In genomic region chr1:112700290-112701226, GRCh38 we compare ENCODE assay signal across 8 cellular contexts. TPM values are rescaled to one million over a fixed set of nuclear protein-coding genes. Genes with fewer than 3 reads are reported as not detected.
A peak's percentile ranks its signal among the peaks of the same experiment; 100 is the strongest.
DNase-seq lines count a peak whose midpoint lies in the region; ATAC-seq and TF ChIP-seq lines count a peak whose summit lies in the region.

No MANE protein-coding gene starts in this region.

- H2AFZ ChIP-seq in PC-9, result no peak overlapping the region

- H3K9me3 Mint-ChIP-seq in naive thymus-derived CD4-positive, alpha-beta T cell, result no peaks in the 10 kb centered on the region
- H3K9me3 Mint-ChIP-seq in stimulated activated naive CD8-positive, alpha-beta T cell treated with anti-CD3 and anti-CD28 coated beads, Interleukin-15, amount 100 ng/mL, for 72 hours, result no peaks in the 10 kb centered on the region

- TF ChIP-seq CTCF in AG09309 (IDR thresholded peaks at IDR 0.05; ENCODE audit: control insufficient read depth, insufficient read depth, low read depth, low read length, missing control alignments) (peak; percentile 26), PC-9 (conservative IDR thresholded peaks at IDR 0.05) (no peak), fibroblast of mammary gland (conservative IDR thresholded peaks at IDR 0.05; ENCODE audit: control insufficient read depth, insufficient read depth, low read depth, low read length) (no peak)

- H3K27ac Mint-ChIP-seq in naive thymus-derived CD4-positive, alpha-beta T cell, result peak overlapping the region; percentile 68 to 95 (median 87)
- H3K27ac Mint-ChIP-seq in stimulated activated naive CD8-positive, alpha-beta T cell treated with anti-CD3 and anti-CD28 coated beads, Interleukin-15, amount 100 ng/mL, for 72 hours, result peak overlapping the region; percentile 81 to 93

- DNase-seq in AG09309 (ENCODE audit: low read depth) (peak; percentile 75), PC-9 (peak; percentile 84 to 96), activated T-helper 1 cell treated with Interleukin-2 at 50 U/mL for 16 hours (ENCODE audit: low read depth) (peak; percentile 43), fibroblast of mammary gland (ENCODE audit: low read depth) (peak; percentile 96)
- peak in 7 of 9 donors; percentile 36 to 75 (median 47) for DNase-seq in naive thymus-derived CD4-positive, alpha-beta T cell
- peak; percentile 69 to 74 for DNase-seq in stimulated activated naive CD8-positive, alpha-beta T cell treated with anti-CD3 and anti-CD28 coated beads, Interleukin-15, amount 100 ng/mL, for 72 hours

- H3K27ac ChIP-seq in HUES48 (ENCODE audit: low read depth, low read length) (peak overlapping the region; percentile 87), PC-9 (peak overlapping the region; percentile 49)
- H3K27ac ChIP-seq in naive thymus-derived CD4-positive, alpha-beta T cell (ENCODE audit: low read depth, low read length), result peak overlapping the region; percentile 59

- H3K4me1 ChIP-seq in HUES48 (ENCODE audit: control insufficient read depth, insufficient read depth, low read length) (peaks cover 40% of the 10 kb centered on the region), PC-9 (replicated peaks; ENCODE audit: insufficient read depth) (peaks cover 68% of the 10 kb centered on the region)
- peaks cover 22 to 34% of the 10 kb centered on the region in 2 donors for H3K4me1 ChIP-seq in naive thymus-derived CD4-positive, alpha-beta T cell (ENCODE audit: control insufficient read depth in 2 of 2, insufficient read depth in 2 of 2, low read length in 2 of 2)

- BruUV-seq in PC-9 (replicated peaks; lab: Mats Ljungman, UMichigan), result no TSS peak

- CTCF ChIA-PET in PC-9 (lab: Charles Lee), result interaction anchor here (0.7 kb wide), 1 partner anchor 145 kb away, joined by 3 read pairs; no protein-coding TSS in a partner anchor
- CTCF ChIA-PET in naive thymus-derived CD4-positive, alpha-beta T cell (lab: Charles Lee), result interaction anchor here (0.8 to 1.9 kb wide), 5 partner anchors 8 to 26 kb away, joined by 3 to 5 read pairs (median 4); partner anchors contain the start of gene MOV10

- H3K4me3 ChIP-seq in AG09309 (ENCODE audit: control insufficient read depth, low read depth, low read length) (no peak overlapping the region), HUES48 (ENCODE audit: low read depth, low read length) (no peak overlapping the region), PC-9 (peak overlapping the region; percentile 5; the same call in 1 of the 2 replicates), fibroblast of mammary gland (ENCODE audit: control insufficient read depth, low read depth, low read length) (no peak overlapping the region)
- H3K4me3 ChIP-seq in naive thymus-derived CD4-positive, alpha-beta T cell (ENCODE audit: low read length), result no peak overlapping the region

- H3K4me3 Mint-ChIP-seq in naive thymus-derived CD4-positive, alpha-beta T cell, result peak overlapping the region in 2 of 10 donors; percentile 65 to 76
- H3K4me3 Mint-ChIP-seq in stimulated activated naive CD8-positive, alpha-beta T cell treated with anti-CD3 and anti-CD28 coated beads, Interleukin-15, amount 100 ng/mL, for 72 hours, result peak overlapping the region; percentile 44 to 57

- H3K9ac ChIP-seq in HUES48 (ENCODE audit: low read depth, low read length), result no peak overlapping the region

- POLR2A ChIA-PET in PC-9 (lab: Charles Lee; ENCODE audit: unreplicated experiment), result interaction anchor here (0.6 to 0.8 kb wide), 2 partner anchors 26 to 515 kb away, joined by 3 to 4 read pairs; partner anchors contain the start of gene MOV10
- POLR2A ChIA-PET in naive thymus-derived CD4-positive, alpha-beta T cell (lab: Charles Lee), result interaction anchor here (0.9 to 1.0 kb wide), 2 partner anchors 11 to 28 kb away, joined by 3 read pairs; no protein-coding TSS in a partner anchor

- peaks cover 32% of the 10 kb centered on the region for H3K79me2 ChIP-seq in PC-9 (ENCODE audit: low read depth)

- H3K36me3 Mint-ChIP-seq in naive thymus-derived CD4-positive, alpha-beta T cell, result peaks cover 0 to 25% (median 0%) of the 10 kb centered on the region in 5 donors

- peaks cover 35 to 67% (median 52%) of the 10 kb centered on the region in 7 donors for H3K4me1 Mint-ChIP-seq in naive thymus-derived CD4-positive, alpha-beta T cell
- H3K4me1 Mint-ChIP-seq in stimulated activated naive CD8-positive, alpha-beta T cell treated with anti-CD3 and anti-CD28 coated beads, Interleukin-15, amount 100 ng/mL, for 72 hours, result peaks cover 65% of the 10 kb centered on the region

- H3K36me3 ChIP-seq in HUES48 (ENCODE audit: control insufficient read depth, insufficient read depth, low read length) (peaks cover 32% of the 10 kb centered on the region), PC-9 (ENCODE audit: low read depth) (peaks cover 27% of the 10 kb centered on the region)
- peaks cover 0 to 46% (median 4%) of the 10 kb centered on the region in 3 experiments for H3K36me3 ChIP-seq in naive thymus-derived CD4-positive, alpha-beta T cell (ENCODE audit: control insufficient read depth in 2 of 3, insufficient read depth in 3 of 3, low read length in 3 of 3)

- H4K20me1 ChIP-seq in PC-9 (ENCODE audit: insufficient read depth), result no peaks in the 10 kb centered on the region

- no peaks in the 10 kb centered on the region for H3K27me3 Mint-ChIP-seq in naive thymus-derived CD4-positive, alpha-beta T cell
- H3K27me3 Mint-ChIP-seq in stimulated activated naive CD8-positive, alpha-beta T cell treated with anti-CD3 and anti-CD28 coated beads, Interleukin-15, amount 100 ng/mL, for 72 hours, result no peaks in the 10 kb centered on the region

- H3K9me3 ChIP-seq in HUES48 (ENCODE audit: control insufficient read depth, insufficient read depth, low read length), result no peaks in the 10 kb centered on the region
- no peaks in the 10 kb centered on the region for H3K9me3 ChIP-seq in PC-9 (ENCODE audit: insufficient read depth, low read depth)
- H3K9me3 ChIP-seq in naive thymus-derived CD4-positive, alpha-beta T cell (ENCODE audit: control insufficient read depth in 2 of 3, low read length in 3 of 3), result no peaks in the 10 kb centered on the region

- peaks cover 57% of the 10 kb centered on the region for H3F3A ChIP-seq in PC-9 (ENCODE audit: insufficient read depth, low read depth)

- no peaks in the 10 kb centered on the region for H3K9me2 ChIP-seq in PC-9 (ENCODE audit: insufficient read depth)

- intact Hi-C loops in PC-9 (cut with micrococcal nuclease; ENCODE audit: unreplicated experiment), result loop anchor here (10.0 kb wide), 1 partner anchor 236 kb away; no protein-coding TSS in a partner anchor
- intact Hi-C loops in naive thymus-derived CD4-positive, alpha-beta T cell (cut with micrococcal nuclease), result no loop called here

- peak overlapping the region; percentile 64 for H3K4me2 ChIP-seq in PC-9

- ATAC-seq in GM19043 (IDR thresholded peaks at IDR 0.05; ENCODE audit: low read depth, unreplicated experiment), result peak; percentile 38
- peak; percentile 72 for ATAC-seq in naive thymus-derived CD4-positive, alpha-beta T cell
- ATAC-seq in stimulated activated naive CD8-positive, alpha-beta T cell treated with anti-CD3 and anti-CD28 coated beads, Interleukin-15, amount 100 ng/mL, for 72 hours, result peak; percentile 40

- peaks cover 49% of the 10 kb centered on the region for H3K27me3 ChIP-seq in HUES48 (ENCODE audit: control insufficient read depth, insufficient read depth, low read length)
- no peaks in the 10 kb centered on the region for H3K27me3 ChIP-seq in PC-9 (ENCODE audit: insufficient read depth, low read depth)
- H3K27me3 ChIP-seq in naive thymus-derived CD4-positive, alpha-beta T cell (ENCODE audit: control insufficient read depth in 2 of 2, insufficient read depth in 2 of 2, low read length in 2 of 2), result no peaks in the 10 kb centered on the region

RNA-seq across cellular contexts. Expression of gene RHOC, which starts 6.4 kb away (rescaled TPM):
- total RNA-seq in PC-9 (2021), result 200 and 220 TPM in 2 replicates
- 10 to 100 TPM in 3 of 5 experiments, under 1 TPM in 2; 0.57 to 89.1 (median 18.7) TPM for total RNA-seq in naive thymus-derived CD4-positive, alpha-beta T cell
- 1 to 10 TPM; 2.6 to 4.2 TPM for polyA plus RNA-seq in naive thymus-derived CD4-positive, alpha-beta T cell

RNA-seq across cellular contexts. Expression of gene PPM1J, which starts 14.6 kb away (rescaled TPM):
- total RNA-seq in PC-9 (2021), result 6.0 and 7.7 TPM in 2 replicates
- 1 to 10 TPM in 1 of 5 experiments, under 1 TPM in 2, not detected in 2; 0.46 to 1.6 (median 0.50) TPM for total RNA-seq in naive thymus-derived CD4-positive, alpha-beta T cell
- not detected for polyA plus RNA-seq in naive thymus-derived CD4-positive, alpha-beta T cell

RNA-seq across cellular contexts. Expression of gene MOV10, which starts 26.1 kb away (rescaled TPM):
- total RNA-seq in PC-9 (2021), result 73.7 and 78.3 TPM in 2 replicates
- total RNA-seq in naive thymus-derived CD4-positive, alpha-beta T cell, result 100 to 1,000 TPM in 1 of 5 experiments, 10 to 100 TPM in 4; 85.5 to 126 (median 90.1) TPM
- polyA plus RNA-seq in naive thymus-derived CD4-positive, alpha-beta T cell, result 10 to 100 TPM; 26.1 to 55.9 TPM

Comparison
In these comparisons a context has a peak if more than half of its experiments do, and no peak if none do; other contexts are left out.
1. DNase-seq: peak in every context shown above with its lines; median percentile 96 in fibroblast of mammary gland; 90 in PC-9; 75 in AG09309; 72 in stimulated activated naive CD8-positive, alpha-beta T cell treated with anti-CD3 and anti-CD28 coated beads, Interleukin-15, amount 100 ng/mL, for 72 hours; 47 in naive thymus-derived CD4-positive, alpha-beta T cell; 43 in activated T-helper 1 cell treated with Interleukin-2 at 50 U/mL for 16 hours.